24 cellular contexts compared by ENCODE assay signal in the genomic region with DNA sequence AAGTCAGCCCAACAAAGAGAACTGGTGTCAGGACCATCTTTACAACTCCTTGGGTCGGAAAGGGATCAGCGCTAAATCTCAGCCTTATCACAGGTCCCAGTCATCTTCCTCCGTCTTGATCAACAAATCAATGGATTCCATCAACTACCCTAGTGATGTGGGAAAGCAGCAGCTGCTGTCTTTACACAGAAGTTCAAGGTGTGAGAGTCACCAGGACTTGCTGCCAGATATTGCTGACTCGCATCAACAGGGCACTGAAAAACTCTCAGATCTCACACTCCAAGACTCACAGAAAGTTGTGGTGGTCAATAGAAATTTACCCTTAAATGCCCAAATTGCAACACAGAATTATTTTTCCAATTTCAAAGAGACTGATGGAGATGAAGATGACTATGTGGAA.
"Had no signal": no experiment of that assay in that cellular context is flagged by ENCODE, and none has a peak within 500 bp of the region (broad histone marks: within the 10 kb centered on the region; RNA-seq: fewer than 3 reads in every experiment).

No MANE protein-coding gene starts in this region.

- H3K27me3 ChIP-seq: neural progenitor cell, right lobe of liver, sigmoid colon, stomach, thyroid gland, tibial nerve, upper lobe of left lung had no signal

- H3K36me3 ChIP-seq: neural progenitor cell, thoracic aorta had no signal

- H3K4me3 ChIP-seq: neural progenitor cell, psoas muscle, right lobe of liver, sigmoid colon, stomach, thoracic aorta, thyroid gland, tibial nerve, upper lobe of left lung had no signal

- H3K27ac ChIP-seq: neural progenitor cell, parathyroid adenoma, psoas muscle, right lobe of liver, sigmoid colon, stomach, thoracic aorta, thyroid gland, tibial nerve, upper lobe of left lung had no signal

- H3K9me3 ChIP-seq: psoas muscle, right lobe of liver, sigmoid colon, stomach, thoracic aorta, thyroid gland, tibial nerve, upper lobe of left lung had no signal

- H2AFZ ChIP-seq: neural progenitor cell, parathyroid adenoma had no signal

- H3K4me2 ChIP-seq: neural progenitor cell had no signal

- DNase-seq: naive thymus-derived CD4-positive, alpha-beta T cell; natural killer cell; occipital lobe; posterior cingulate gyrus; psoas muscle; right cardiac atrium; right lobe of liver; sigmoid colon; small intestine; stimulated activated CD4-positive, alpha-beta T cell treated with anti-CD3 and anti-CD28 coated beads, Interleukin-15, amount 100 ng/mL, for 24 hours; stimulated activated CD4-positive, alpha-beta T cell treated with anti-CD3 and anti-CD28 coated beads, Interleukin-2, amount 100 ng/mL, for 24 hours; stimulated activated CD4-positive, alpha-beta T cell treated with anti-CD3 and anti-CD28 coated beads, Interleukin-4, amount 100 ng/mL, for 1 hour; stimulated activated CD4-positive, alpha-beta T cell treated with anti-CD3 and anti-CD28 coated beads, Interleukin-4, amount 100 ng/mL, for 4 hours; stimulated activated CD8-positive, alpha-beta memory T cell treated with anti-CD3 and anti-CD28 coated beads, Interleukin-4, amount 100 ng/mL, for 48 hours; stimulated activated naive CD4-positive, alpha-beta T cell treated with Interleukin-2 at 50 U/mL for 16 hours; stomach; thyroid gland; upper lobe of left lung had no signal

- H3K4me1 ChIP-seq: neural progenitor cell, parathyroid adenoma, psoas muscle, right lobe of liver, sigmoid colon, stomach, thyroid gland, tibial nerve, upper lobe of left lung had no signal

- H3K9ac ChIP-seq: neural progenitor cell, parathyroid adenoma had no signal

- ATAC-seq: naive thymus-derived CD4-positive, alpha-beta T cell; natural killer cell; psoas muscle; right cardiac atrium; right lobe of liver; stimulated activated memory B cell treated with anti-CD40 and anti-IgM and Interleukin-4, amounts not matched to agents 10 μg/mL and 1 μg/mL and 100 μg/mL, for 72 hours had no signal

- FAIRE-seq: small intestine, urothelium cell line had no signal
